In the genomic region with DNA sequence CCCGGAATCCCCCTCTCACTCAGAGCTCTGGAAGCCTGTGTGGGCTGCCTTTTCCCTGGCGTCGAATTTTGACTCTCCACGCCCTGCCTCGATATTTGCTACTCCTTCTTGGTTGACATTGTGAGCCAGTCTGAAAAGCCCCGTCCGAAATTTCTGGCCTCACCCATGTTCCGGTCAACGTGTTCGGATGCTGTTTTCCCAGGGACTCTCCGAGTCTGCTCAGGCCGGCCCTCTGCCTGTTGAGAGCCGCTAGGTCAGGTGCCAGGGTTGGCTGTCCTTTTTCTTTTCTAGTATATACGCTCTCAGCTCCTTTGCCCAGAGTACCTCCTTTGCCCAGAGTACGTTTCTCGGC, we compare ENCODE assay signal across 8 cellular contexts. TPM values are rescaled to one million over a fixed set of nuclear protein-coding genes. Genes with fewer than 3 reads are reported as not detected.
DNase-seq lines count a peak whose midpoint lies in the region; ATAC-seq and TF ChIP-seq lines count a peak whose summit lies in the region.

No MANE protein-coding gene starts in this region.

- H3K27ac Mint-ChIP-seq in activated T-cell treated with anti-CD3 and anti-CD28 coated beads, Interleukin-2, amount 50 U/mL, for 24 hours = peak overlapping the region; percentile 81

- TF ChIP-seq CTCF in RWPE1 (conservative IDR thresholded peaks at IDR 0.05; ENCODE audit: low read depth) (peak; percentile 62), right lobe of liver (IDR thresholded peaks at IDR 0.05) (peak; percentile 38 to 50 (median 46))

- peaks cover 0 to 11% (median 2%) of the 10 kb centered on the region in 4 donors for H3K4me1 ChIP-seq in right lobe of liver

- H3K4me3 ChIP-seq in right lobe of liver = peak overlapping the region; percentile 67 to 88 (median 79)

- peaks cover 4% of the 10 kb centered on the region for H3K27me3 Mint-ChIP-seq in activated T-cell treated with anti-CD3 and anti-CD28 coated beads, Interleukin-2, amount 50 U/mL, for 24 hours

- TF ChIP-seq POLR2A in right lobe of liver (IDR thresholded peaks at IDR 0.05) = no peak

- ATAC-seq in HG02973 (IDR thresholded peaks at IDR 0.05; ENCODE audit: unreplicated experiment) (peak; percentile 14), right lobe of liver (peak; percentile 51 to 61 (median 56)), HG02798 (IDR thresholded peaks at IDR 0.05; ENCODE audit: poor library complexity, unreplicated experiment) (no peak)

- H3K9me3 Mint-ChIP-seq in activated T-cell treated with anti-CD3 and anti-CD28 coated beads, Interleukin-2, amount 50 U/mL, for 24 hours = no peaks in the 10 kb centered on the region

- DNase-seq in activated T-cell treated with anti-CD3 and anti-CD28 coated beads, Interleukin-2, amount 50 U/mL, for 24 hours = peak; percentile 39
- DNase-seq in activated T-cell treated with anti-CD3 and anti-CD28 coated beads for 4 hours (no peak), RWPE1 (ENCODE audit: low spot score) (peak; percentile 64), ecto neural progenitor cell (ENCODE audit: low spot score) (peak; percentile 63), right lobe of liver (peak; percentile 56 to 70 (median 59)), superior temporal gyrus (ENCODE audit: extremely low spot score) (peak; percentile 54)

- CTCF ChIA-PET in RWPE1 (lab: Yijun Ruan, JAX) = interaction anchor here (0.6 to 1.6 kb wide), 5 partner anchors 29 to 137 kb away, joined by 4 to 8 read pairs (median 4); no protein-coding TSS in a partner anchor

- H3K36me3 Mint-ChIP-seq in activated T-cell treated with anti-CD3 and anti-CD28 coated beads, Interleukin-2, amount 50 U/mL, for 24 hours (ENCODE audit: low read depth) = peaks cover 10% of the 10 kb centered on the region

- no peaks in the 10 kb centered on the region for H3K36me3 ChIP-seq in right lobe of liver

- intact Hi-C loops in right lobe of liver (cut with DNase I) = loop anchor here in 1 of 2 donors (10.0 kb wide), 1 partner anchor 77 kb away; a partner anchor contains a TSS

- POLR2A ChIA-PET in RWPE1 (lab: Yijun Ruan, JAX; ENCODE audit: low non-redundant PET) = interaction anchor here (0.6 to 0.9 kb wide), 2 partner anchors 22 to 67 kb away, joined by 3 read pairs; no protein-coding TSS in a partner anchor

- H3K9me3 ChIP-seq in right lobe of liver = no peaks in the 10 kb centered on the region

- WGBS in right lobe of liver (ENCODE audit: insufficient coverage, low coverage, low lambda C conversion rate, missing lambda C conversion rate) = 6% methylated on average over 13 of the region's 16 CpGs

- H3K4me3 Mint-ChIP-seq in activated T-cell treated with anti-CD3 and anti-CD28 coated beads, Interleukin-2, amount 50 U/mL, for 24 hours = peak overlapping the region; percentile 84

- H3K27ac ChIP-seq in RWPE1 = peak overlapping the region; percentile 98
- peak overlapping the region in 1 of 3 donors; percentile 45 for H3K27ac ChIP-seq in right lobe of liver

- peaks cover 29% of the 10 kb centered on the region for H3K4me1 Mint-ChIP-seq in activated T-cell treated with anti-CD3 and anti-CD28 coated beads, Interleukin-2, amount 50 U/mL, for 24 hours (ENCODE audit: low read depth)

- no peaks in the 10 kb centered on the region for H3K27me3 ChIP-seq in right lobe of liver

RNA-seq across cellular contexts. Expression of a gene that starts 6.8 kb away (rescaled TPM):
- 1 to 10 TPM in 5 of 6 experiments, under 1 TPM in 1; 0.95 to 5.1 (median 2.2) TPM for total RNA-seq in right lobe of liver
